In the genomic region with DNA sequence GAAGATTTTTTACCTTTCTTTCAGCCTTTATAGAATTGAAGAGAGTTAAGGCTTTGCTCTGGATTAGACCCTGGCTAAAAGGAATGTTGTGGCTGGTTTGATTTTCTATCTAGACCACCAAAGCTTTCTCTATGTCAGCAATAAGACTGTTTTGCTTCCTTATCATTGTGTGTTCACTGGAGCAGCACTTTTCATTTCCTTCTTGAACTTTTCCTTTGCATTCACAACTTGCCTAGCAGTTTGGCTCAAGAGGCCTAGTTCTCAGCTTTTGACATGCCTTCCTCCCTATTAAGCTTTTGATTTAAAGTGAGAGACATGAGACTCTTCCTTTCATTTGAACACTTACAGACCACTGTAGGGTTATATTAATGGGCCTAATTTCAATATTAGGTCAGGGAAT, we compare ENCODE assay signal across 23 cellular contexts.
"Had no signal": no experiment of that assay in that cellular context is flagged by ENCODE, and none has a peak within 500 bp of the region (broad histone marks: within the 10 kb centered on the region; RNA-seq: fewer than 3 reads in every experiment).

No MANE protein-coding gene starts in this region.

- H3K36me3 ChIP-seq: ascending aorta had no signal

- H3K4me3 ChIP-seq: ascending aorta, body of pancreas had no signal

- H3K27me3 ChIP-seq: ascending aorta had no signal

- H3K4me2 ChIP-seq: KMS-11 had no signal

- ATAC-seq: activated CD8-positive, alpha-beta memory T cell treated with anti-CD3 and anti-CD28 coated beads, Interleukin-2, amount 10 ng/mL, durations not matched to agents 7 days and 5 days; activated naive CD4-positive, alpha-beta T cell treated with anti-CD3 and anti-CD28 coated beads, Interleukin-2, amount 50 U/mL, for 72 hours; activated naive CD8-positive, alpha-beta T cell treated with anti-CD3 and anti-CD28 coated beads, Interleukin-2, amount 50 U/mL, for 24 hours; body of pancreas; T-helper 17 cell had no signal

- H3K27ac ChIP-seq: ascending aorta, body of pancreas, KMS-11 had no signal

- DNase-seq: activated B cell treated with CpG ODN at 0.5 μM for 24 hours; activated CD4-positive, alpha-beta T cell treated with anti-CD3 and anti-CD28 coated beads for 1 hour; activated CD4-positive, alpha-beta T cell treated with anti-CD3 and anti-CD28 coated beads, Interleukin-2, amount 10 ng/mL, durations not matched to agents 24 days and 14 days; activated CD4-positive, alpha-beta T cell treated with anti-CD3 and anti-CD28 coated beads, Interleukin-2, amount 50 U/mL, for 48 hours; activated CD8-positive, alpha-beta memory T cell treated with anti-CD3 and anti-CD28 coated beads, Interleukin-2, amount 10 ng/mL, durations not matched to agents 7 days and 5 days; activated effector memory CD4-positive, alpha-beta T cell treated with Interleukin-2 at 50 U/mL for 16 hours; activated naive CD4-positive, alpha-beta T cell treated with Interleukin-2 at 50 U/mL for 16 hours; activated naive CD8-positive, alpha-beta T cell treated with anti-CD3 and anti-CD28 coated beads, Interleukin-2, amount 50 U/mL, for 24 hours; activated T-cell treated with anti-CD3 and anti-CD28 coated beads, Interleukin-2, amount 50 U/mL, for 24 hours; amniotic stem cell; body of pancreas; NCI-H1105 treated with DMSO at 0.1 percent for 48 hours; NCI-H1436 treated with DMSO at 0.1 percent for 48 hours; NCI-H187; NCI-H2081; NCI-H510A treated with DMSO at 0.1 percent for 48 hours; NCI-H69; SIG-M5; T-helper 17 cell; T-helper 9 cell had no signal

- H3K9ac ChIP-seq: KMS-11 had no signal
